In genomic region chr19:1222394-1222793, GRCh38 we compare ENCODE assay signal across 3 cellular contexts.
TF ChIP-seq lines count a peak whose summit lies in the region.

No MANE protein-coding gene starts in this region.

TF ChIP-seq in SK-N-SH, 30 proteins besides CTCF, POLR2A, EP300 and RAD21:
- no peak for TF ChIP-seq ELF1 (IDR thresholded peaks at IDR 0.05)
- no peak for TF ChIP-seq ZBTB33 (IDR thresholded peaks at IDR 0.05; ENCODE audit: borderline replicate concordance, low read depth)
- TF ChIP-seq POLR2AphosphoS5 (IDR thresholded peaks at IDR 0.05; ENCODE audit: low read depth, low read length): no peak
- no peak for TF ChIP-seq FOXM1 (IDR thresholded peaks at IDR 0.05; ENCODE audit: low read depth)
- TF ChIP-seq SMC3 (IDR thresholded peaks at IDR 0.05; ENCODE audit: low read depth, low read length): no peak
- no peak for TF ChIP-seq USF2 (IDR thresholded peaks at IDR 0.05; ENCODE audit: borderline replicate concordance, low read depth, low read length)
- no peak for TF ChIP-seq NRF1 (IDR thresholded peaks at IDR 0.05; ENCODE audit: low read depth, low read length)
- TF ChIP-seq RFX5 (IDR thresholded peaks at IDR 0.05; ENCODE audit: low read length): no peak
- no peak for TF ChIP-seq TCF12 (IDR thresholded peaks at IDR 0.05)
- no peak for TF ChIP-seq EZH2phosphoT487 (IDR thresholded peaks at IDR 0.05; ENCODE audit: borderline replicate concordance, low read depth)
- no peak for TF ChIP-seq SIN3A (IDR thresholded peaks at IDR 0.05; ENCODE audit: borderline replicate concordance, low read depth, low read length)
- TF ChIP-seq RXRA (IDR thresholded peaks at IDR 0.05; ENCODE audit: borderline replicate concordance, low read depth): no peak
TF ChIP-seq in SK-N-SH: peak in this region for 0.

TF ChIP-seq in SK-N-SH treated with all-trans-retinoic acid at 6 μM for 48 hours, 23 proteins besides CTCF, POLR2A, EP300 and RAD21:
- TF ChIP-seq ZNF565 (CRISPR knock-in tag; conservative IDR thresholded peaks at IDR 0.05; ENCODE audit: low read depth): no peak
- no peak for TF ChIP-seq TSHZ2 (CRISPR knock-in tag; IDR thresholded peaks at IDR 0.05)
- TF ChIP-seq ZNF8 (CRISPR knock-in tag; IDR thresholded peaks at IDR 0.05): no peak
- no peak for TF ChIP-seq ZC3H10 (CRISPR knock-in tag; IDR thresholded peaks at IDR 0.05)
- TF ChIP-seq RARB (CRISPR knock-in tag; IDR thresholded peaks at IDR 0.05): no peak
- TF ChIP-seq BACH2 (CRISPR knock-in tag; IDR thresholded peaks at IDR 0.05; ENCODE audit: borderline replicate concordance): no peak
- no peak for TF ChIP-seq ESRRG (CRISPR knock-in tag; IDR thresholded peaks at IDR 0.05)
- no peak for TF ChIP-seq POU6F1 (CRISPR knock-in tag; IDR thresholded peaks at IDR 0.05; ENCODE audit: borderline replicate concordance, low read depth)
- no peak for TF ChIP-seq CSRNP3 (CRISPR knock-in tag; IDR thresholded peaks at IDR 0.05)
- TF ChIP-seq ARNTL (CRISPR knock-in tag; IDR thresholded peaks at IDR 0.05; ENCODE audit: borderline replicate concordance, low read depth): no peak

TF ChIP-seq in GM23338, 12 proteins besides CTCF, POLR2A, EP300 and RAD21:
- TF ChIP-seq NANOG (IDR thresholded peaks at IDR 0.05; ENCODE audit: borderline replicate concordance) (no peak), POLR2AphosphoS5 (IDR thresholded peaks at IDR 0.05; ENCODE audit: low read depth) (no peak), ZNF331 (CRISPR knock-in tag; IDR thresholded peaks at IDR 0.05; ENCODE audit: low read depth) (no peak), EZH2 (IDR thresholded peaks at IDR 0.05; ENCODE audit: low read depth, unreplicated experiment) (no peak), ZNF114 (CRISPR knock-in tag; IDR thresholded peaks at IDR 0.05) (no peak), JUNB (IDR thresholded peaks at IDR 0.05; ENCODE audit: unreplicated experiment) (no peak), EZH2phosphoT487 (IDR thresholded peaks at IDR 0.05; ENCODE audit: unreplicated experiment) (no peak), ETS1 (IDR thresholded peaks at IDR 0.05) (no peak)
TF ChIP-seq in GM23338: peak in this region for 0.
